ENCODE assay signal across 15 cellular contexts in the genomic region with DNA sequence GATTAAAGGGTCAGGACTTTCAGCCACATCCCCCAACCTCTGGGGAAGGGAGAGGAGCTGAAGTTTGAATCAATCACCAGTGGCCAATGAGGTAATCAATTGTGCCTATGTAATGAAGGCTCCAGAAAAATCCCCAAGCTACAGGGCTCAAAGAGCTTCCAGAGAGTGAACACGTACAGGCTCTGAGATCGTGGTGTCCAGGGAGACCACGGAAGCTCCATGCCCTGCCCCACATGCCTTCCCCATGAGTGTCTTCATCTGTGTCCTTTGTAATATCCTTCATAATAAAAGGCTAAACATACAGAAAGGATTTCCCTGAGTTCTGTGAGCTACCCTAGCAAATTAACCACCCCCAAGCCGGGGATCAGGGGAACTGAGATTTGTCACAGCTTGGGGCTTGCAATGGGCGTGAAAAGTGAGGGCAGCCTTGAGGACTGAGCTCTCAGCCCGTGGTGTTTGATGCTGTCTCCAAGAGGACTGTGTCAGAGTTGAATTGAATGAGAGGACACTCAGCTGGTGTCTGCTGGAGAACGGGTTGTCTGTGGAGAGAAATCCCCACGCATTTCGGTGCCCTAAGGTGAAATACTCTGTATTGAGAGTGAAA. TPM values are rescaled to one million over a fixed set of nuclear protein-coding genes. Genes with fewer than 3 reads are reported as not detected.
DNase-seq lines count a peak whose midpoint lies in the region; ATAC-seq and TF ChIP-seq lines count a peak whose summit lies in the region.
"Had no signal": no experiment of that assay in that cellular context is flagged by ENCODE, and none has a peak within 500 bp of the region (broad histone marks: within the 10 kb centered on the region; RNA-seq: fewer than 3 reads in every experiment).

No MANE protein-coding gene starts in this region.

- H3K36me3 Mint-ChIP-seq in activated naive CD8-positive, alpha-beta T cell treated with anti-CD3 and anti-CD28 coated beads, Interleukin-2, amount 50 U/mL, for 24 hours (ENCODE audit: low read depth) = no peaks in the 10 kb centered on the region
- H3K36me3 Mint-ChIP-seq in endodermal cell (ENCODE audit: low read depth) = no peaks in the 10 kb centered on the region

- H3K27ac ChIP-seq in cardiac muscle cell (peak overlapping the region; percentile 26), transverse colon (peak overlapping the region; percentile 19 to 97 (median 94)), endodermal cell (ENCODE audit: low read depth, low read length) (no peak overlapping the region)
- H3K27ac ChIP-seq: VCaP had no signal

- H3K9me3 Mint-ChIP-seq in activated naive CD8-positive, alpha-beta T cell treated with anti-CD3 and anti-CD28 coated beads, Interleukin-2, amount 50 U/mL, for 24 hours = no peaks in the 10 kb centered on the region
- no peaks in the 10 kb centered on the region for H3K9me3 Mint-ChIP-seq in endodermal cell

- TF ChIP-seq CTCF in cardiac muscle cell (IDR thresholded peaks at IDR 0.05; ENCODE audit: low read depth, low read length) (no peak), transverse colon (IDR thresholded peaks at IDR 0.05) (no peak), endodermal cell (conservative IDR thresholded peaks at IDR 0.05) (no peak)

- peaks cover 19% of the 10 kb centered on the region for H3K27me3 Mint-ChIP-seq in activated naive CD8-positive, alpha-beta T cell treated with anti-CD3 and anti-CD28 coated beads, Interleukin-2, amount 50 U/mL, for 24 hours
- peaks cover 36% of the 10 kb centered on the region for H3K27me3 Mint-ChIP-seq in endodermal cell (ENCODE audit: insufficient read depth)

- H3K4me1 Mint-ChIP-seq in activated naive CD8-positive, alpha-beta T cell treated with anti-CD3 and anti-CD28 coated beads, Interleukin-2, amount 50 U/mL, for 24 hours = no peaks in the 10 kb centered on the region
- peaks cover 29% of the 10 kb centered on the region for H3K4me1 Mint-ChIP-seq in endodermal cell

- DNase-seq in cardiac muscle cell (ENCODE audit: low read depth in 1 of 2, low spot score in 1 of 2) (peak in 1 of 2 donors; percentile 68), Right ventricle myocardium superior (no peak), astrocyte of the hippocampus (ENCODE audit: low read depth, low spot score) (peak; percentile 70), glomerular visceral epithelial cell (ENCODE audit: extremely low spot score) (peak; percentile 67), transverse colon (no peak), endodermal cell (no peak)
- no peak for DNase-seq in activated naive CD8-positive, alpha-beta T cell treated with anti-CD3 and anti-CD28 coated beads, Interleukin-2, amount 50 U/mL, for 24 hours
- DNase-seq: activated T-cell treated with anti-CD3 and anti-CD28 coated beads, Interleukin-2, amount 50 U/mL, for 1 hour; KBM-7; mucosa of descending colon; RPMI8226 had no signal

- H3K9ac ChIP-seq in endodermal cell (ENCODE audit: extremely low read depth, low read length, poor library complexity, severe bottlenecking) = no peak overlapping the region

- H3K9me3 ChIP-seq in cardiac muscle cell (ENCODE audit: low read depth) (no peaks in the 10 kb centered on the region), transverse colon (no peaks in the 10 kb centered on the region), endodermal cell (ENCODE audit: control insufficient read depth, low read length) (no peaks in the 10 kb centered on the region)
- H3K9me3 ChIP-seq: heart left ventricle, mucosa of descending colon had no signal

- no peak overlapping the region for H3K27ac Mint-ChIP-seq in activated naive CD8-positive, alpha-beta T cell treated with anti-CD3 and anti-CD28 coated beads, Interleukin-2, amount 50 U/mL, for 24 hours
- H3K27ac Mint-ChIP-seq in endodermal cell = no peak overlapping the region

- intact Hi-C loops in Right ventricle myocardium superior (cut with DNase I) (loop anchor here (5.0 kb wide), 1 partner anchor 35 kb away; no protein-coding TSS in a partner anchor), transverse colon (cut with DNase I; ENCODE audit: low total_unique reads) (no loop called here)

- ATAC-seq in Right ventricle myocardium superior (ENCODE audit: poor library complexity) (no peak), GM18511 (IDR thresholded peaks at IDR 0.05; ENCODE audit: unreplicated experiment) (no peak)
- ATAC-seq in activated naive CD8-positive, alpha-beta T cell treated with anti-CD3 and anti-CD28 coated beads, Interleukin-2, amount 50 U/mL, for 24 hours = no peak
- ATAC-seq: heart left ventricle, mucosa of descending colon had no signal

- peaks cover 9% of the 10 kb centered on the region for H3K27me3 ChIP-seq in cardiac muscle cell
- H3K27me3 ChIP-seq in transverse colon = peaks cover 29% of the 10 kb centered on the region
- H3K27me3 ChIP-seq in endodermal cell (ENCODE audit: control insufficient read depth, insufficient read depth, low read length, poor library complexity, severe bottlenecking) = peaks cover 17% of the 10 kb centered on the region

- TF ChIP-seq POLR2A in transverse colon (IDR thresholded peaks at IDR 0.05) = no peak

- H3K36me3 ChIP-seq in cardiac muscle cell = no peaks in the 10 kb centered on the region
- no peaks in the 10 kb centered on the region for H3K36me3 ChIP-seq in transverse colon
- no peaks in the 10 kb centered on the region for H3K36me3 ChIP-seq in endodermal cell (ENCODE audit: control insufficient read depth, insufficient read depth, low read length)
- H3K36me3 ChIP-seq: heart left ventricle had no signal

- H3K4me3 Mint-ChIP-seq in activated naive CD8-positive, alpha-beta T cell treated with anti-CD3 and anti-CD28 coated beads, Interleukin-2, amount 50 U/mL, for 24 hours = no peak overlapping the region
- no peak overlapping the region for H3K4me3 Mint-ChIP-seq in endodermal cell

- in situ Hi-C loops in transverse colon (cut with MboI; ENCODE audit: low pct_ligation_motif_present in 1 of 4, low pct_unique_long_range_greater_than_20kb in 1 of 4, low sequenced_read_pairs in 3 of 4) = no loop called here

- 73% methylated on average over 9 of the region's 9 CpGs; no CpG with 5 or more reads in 1 of the 2 donors for WGBS in transverse colon (ENCODE audit: low coverage in 1 of 2), 2 donors
- 78 to 88% methylated on average over 7 to 9 of the region's 9 CpGs for WGBS in endodermal cell (ENCODE audit: insufficient coverage in 1 of 2, insufficient read length in 1 of 2), 2 experiments

- H3K4me3 ChIP-seq in cardiac muscle cell (no peak overlapping the region), transverse colon (no peak overlapping the region), endodermal cell (ENCODE audit: low read length) (no peak overlapping the region)
- H3K4me3 ChIP-seq: heart left ventricle, mucosa of descending colon had no signal

- TF ChIP-seq EP300 in transverse colon (IDR thresholded peaks at IDR 0.05; ENCODE audit: low read depth) = no peak

- peaks cover 37% of the 10 kb centered on the region for H3K4me1 ChIP-seq in cardiac muscle cell (ENCODE audit: low read depth)
- H3K4me1 ChIP-seq in transverse colon = peaks cover 4 to 23% (median 11%) of the 10 kb centered on the region in 4 donors
- peaks cover 15% of the 10 kb centered on the region for H3K4me1 ChIP-seq in endodermal cell (ENCODE audit: control insufficient read depth, insufficient read depth, low read length)

RNA-seq across cellular contexts. Expression of a gene that starts 25.5 kb away (rescaled TPM):
- 212 and 450 TPM in 2 replicates for total RNA-seq in cardiac muscle cell
- 185 and 240 TPM in 2 replicates for polyA plus RNA-seq in cardiac muscle cell
- total RNA-seq in Right ventricle myocardium superior = 94.6 TPM
- total RNA-seq in transverse colon = 100 to 1,000 TPM in 2 of 4 donors, 10 to 100 TPM in 2; 61.0 to 164 (median 108) TPM
- total RNA-seq in endodermal cell = 10 to 100 TPM; 33.0 to 45.4 TPM
- 103 TPM for polyA plus RNA-seq in endodermal cell (2013, experiment 1 of 2)
- 111 TPM for polyA plus RNA-seq in endodermal cell (2013, experiment 2 of 2)

RNA-seq across cellular contexts. Expression of a gene that starts 28.4 kb away (rescaled TPM):
- total RNA-seq in cardiac muscle cell = not detected in 2 replicates
- not detected in 2 replicates for polyA plus RNA-seq in cardiac muscle cell
- 0.91 TPM for total RNA-seq in Right ventricle myocardium superior
- 1 to 10 TPM in 2 of 4 donors, under 1 TPM in 1, not detected in 1; 0.68 to 3.8 (median 3.7) TPM for total RNA-seq in transverse colon
- not detected for total RNA-seq in endodermal cell
- not detected for polyA plus RNA-seq in endodermal cell (2013, experiment 1 of 2)
- polyA plus RNA-seq in endodermal cell (2013, experiment 2 of 2) = not detected
- total RNA-seq: H4 had no signal

Comparison
In these comparisons a context has a peak if more than half of its experiments do, and no peak if none do; other contexts are left out.
1. DNase-seq: peak in astrocyte of the hippocampus (single experiment) and glomerular visceral epithelial cell (single experiment); none in Right ventricle myocardium superior (single experiment), transverse colon (single experiment), activated naive CD8-positive, alpha-beta T cell treated with anti-CD3 and anti-CD28 coated beads, Interleukin-2, amount 50 U/mL, for 24 hours (single experiment) and endodermal cell (single experiment).